In the genomic region with DNA sequence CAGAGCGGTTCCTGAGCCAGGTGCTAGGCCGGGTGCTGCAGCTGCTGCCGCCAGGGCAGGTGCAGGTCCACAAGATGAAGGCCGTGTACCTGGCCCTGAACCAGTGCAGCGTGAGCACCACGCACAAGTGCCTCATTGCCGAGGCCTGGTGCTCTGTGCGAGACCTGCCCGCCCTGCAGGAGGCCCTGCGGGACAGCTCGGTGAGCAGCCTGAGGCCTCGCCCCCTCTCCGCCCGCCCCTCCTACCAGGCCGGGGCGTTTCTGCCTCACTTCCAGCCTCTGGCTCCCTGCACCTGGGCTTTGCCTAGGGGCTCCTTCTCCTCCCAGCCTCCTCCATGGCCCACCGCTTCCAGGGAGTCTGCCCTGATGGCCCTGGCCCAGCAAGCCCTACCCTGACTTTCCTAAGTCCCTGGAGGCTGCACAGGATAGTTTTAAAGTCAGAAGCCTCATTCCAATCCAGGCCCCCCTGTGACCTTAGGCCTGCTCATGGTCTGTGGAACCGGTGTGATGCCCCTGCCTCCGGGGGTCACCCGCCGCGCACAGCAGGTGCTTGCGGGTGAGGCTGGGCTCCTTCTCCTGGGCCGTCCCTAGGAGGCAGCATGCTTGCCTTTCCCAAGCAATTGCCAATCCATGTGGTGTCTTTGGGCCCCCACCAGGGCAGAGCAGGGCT, we compare ENCODE assay signal across 2 cellular contexts.
TF ChIP-seq lines count a peak whose summit lies in the region.

No MANE protein-coding gene starts in this region.

TF ChIP-seq in SK-N-SH, 30 proteins besides CTCF, POLR2A, EP300 and RAD21:
- no peak for TF ChIP-seq PBX3 (IDR thresholded peaks at IDR 0.05)
- TF ChIP-seq CHD2 (IDR thresholded peaks at IDR 0.05; ENCODE audit: low read length, partially characterized antibody): no peak
- TF ChIP-seq FOXJ3 (CRISPR knock-in tag; IDR thresholded peaks at IDR 0.05): no peak
- TF ChIP-seq NFIC (IDR thresholded peaks at IDR 0.05; ENCODE audit: borderline replicate concordance): no peak
- no peak for TF ChIP-seq FOXM1 (IDR thresholded peaks at IDR 0.05; ENCODE audit: low read depth)
- TF ChIP-seq JUND (IDR thresholded peaks at IDR 0.05): no peak
- no peak for TF ChIP-seq POLR2AphosphoS5 (IDR thresholded peaks at IDR 0.05; ENCODE audit: low read depth, low read length)
- no peak for TF ChIP-seq MEF2A (IDR thresholded peaks at IDR 0.05; ENCODE audit: borderline replicate concordance, low read depth)
- TF ChIP-seq RFX5 (IDR thresholded peaks at IDR 0.05; ENCODE audit: low read length): no peak
- no peak for TF ChIP-seq FOSL2 (IDR thresholded peaks at IDR 0.05; ENCODE audit: borderline replicate concordance, low read depth)
- TF ChIP-seq GATA2 (CRISPR knock-in tag; IDR thresholded peaks at IDR 0.05): no peak
- no peak for TF ChIP-seq TAF1 (IDR thresholded peaks at IDR 0.05; ENCODE audit: borderline replicate concordance, low read depth, low read length)
- TF ChIP-seq RCOR1 (IDR thresholded peaks at IDR 0.05; ENCODE audit: low read length): no peak
- TF ChIP-seq, protein P1, sequence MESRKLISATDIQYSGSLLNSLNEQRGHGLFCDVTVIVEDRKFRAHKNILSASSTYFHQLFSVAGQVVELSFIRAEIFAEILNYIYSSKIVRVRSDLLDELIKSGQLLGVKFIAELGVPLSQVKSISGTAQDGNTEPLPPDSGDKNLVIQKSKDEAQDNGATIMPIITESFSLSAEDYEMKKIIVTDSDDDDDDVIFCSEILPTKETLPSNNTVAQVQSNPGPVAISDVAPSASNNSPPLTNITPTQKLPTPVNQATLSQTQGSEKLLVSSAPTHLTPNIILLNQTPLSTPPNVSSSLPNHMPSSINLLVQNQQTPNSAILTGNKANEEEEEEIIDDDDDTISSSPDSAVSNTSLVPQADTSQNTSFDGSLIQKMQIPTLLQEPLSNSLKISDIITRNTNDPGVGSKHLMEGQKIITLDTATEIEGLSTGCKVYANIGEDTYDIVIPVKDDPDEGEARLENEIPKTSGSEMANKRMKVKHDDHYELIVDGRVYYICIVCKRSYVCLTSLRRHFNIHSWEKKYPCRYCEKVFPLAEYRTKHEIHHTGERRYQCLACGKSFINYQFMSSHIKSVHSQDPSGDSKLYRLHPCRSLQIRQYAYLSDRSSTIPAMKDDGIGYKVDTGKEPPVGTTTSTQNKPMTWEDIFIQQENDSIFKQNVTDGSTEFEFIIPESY (IDR thresholded peaks at IDR 0.05; ENCODE audit: borderline replicate concordance, low read depth): no peak

TF ChIP-seq in SK-N-SH treated with all-trans-retinoic acid at 6 μM for 48 hours, 23 proteins besides CTCF, POLR2A, EP300 and RAD21:
- no peak for TF ChIP-seq ZFP3 (CRISPR knock-in tag; IDR thresholded peaks at IDR 0.05)
- no peak for TF ChIP-seq TOX (CRISPR knock-in tag; IDR thresholded peaks at IDR 0.05; ENCODE audit: borderline replicate concordance)
- TF ChIP-seq ISL1 (CRISPR knock-in tag; IDR thresholded peaks at IDR 0.05): no peak
- TF ChIP-seq ZFP30 (CRISPR knock-in tag; IDR thresholded peaks at IDR 0.05): no peak
- TF ChIP-seq ZNF8 (CRISPR knock-in tag; IDR thresholded peaks at IDR 0.05): no peak
- no peak for TF ChIP-seq TSHZ2 (CRISPR knock-in tag; IDR thresholded peaks at IDR 0.05)
- TF ChIP-seq RARB (CRISPR knock-in tag; IDR thresholded peaks at IDR 0.05): no peak
- TF ChIP-seq ARNTL (CRISPR knock-in tag; IDR thresholded peaks at IDR 0.05; ENCODE audit: borderline replicate concordance, low read depth): no peak
- TF ChIP-seq SNAI2 (CRISPR knock-in tag; IDR thresholded peaks at IDR 0.05): no peak
- no peak for TF ChIP-seq TCF4 (CRISPR knock-in tag; IDR thresholded peaks at IDR 0.05; ENCODE audit: borderline replicate concordance)
